Comparison of ENCODE assay signal across 22 cellular contexts in the genomic region with DNA sequence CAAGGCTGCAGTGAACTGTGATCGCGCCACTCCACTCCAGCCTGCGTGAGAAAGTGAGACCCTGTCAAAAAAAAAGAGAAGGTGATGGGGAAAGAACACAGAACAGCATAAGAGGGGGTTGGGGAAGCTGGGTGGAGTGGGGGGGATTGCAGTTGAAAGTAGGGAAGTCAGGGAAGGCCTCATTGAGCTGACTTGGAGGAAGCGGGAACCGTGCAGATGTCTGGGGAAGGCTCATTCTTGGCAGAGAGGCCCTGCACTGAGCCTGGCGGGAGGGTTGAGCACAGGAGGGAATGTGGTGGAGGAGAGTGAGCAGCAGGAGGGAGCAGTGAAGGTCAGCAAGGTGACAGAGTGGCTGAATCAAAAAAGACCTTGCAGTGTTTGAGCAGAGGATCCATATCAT. TPM values are rescaled to one million over a fixed set of nuclear protein-coding genes. Genes with fewer than 3 reads are reported as not detected.
DNase-seq lines count a peak whose midpoint lies in the region; ATAC-seq and TF ChIP-seq lines count a peak whose summit lies in the region.
"Had no signal": no experiment of that assay in that cellular context is flagged by ENCODE, and none has a peak within 500 bp of the region (broad histone marks: within the 10 kb centered on the region; RNA-seq: fewer than 3 reads in every experiment).

No MANE protein-coding gene starts in this region.

- ATAC-seq in activated T-cell treated with anti-CD3 and anti-CD28 coated beads, Interleukin-2, amount 50 U/mL, for 72 hours (replicated peaks in 1 of 2), result no peak
- ATAC-seq in activated T-cell treated with anti-CD3 and anti-CD28 coated beads, Interleukin-2, amount 50 U/mL, for 4 hours, result no peak
- no peak for ATAC-seq in central memory CD8-positive, alpha-beta T cell (replicated peaks; ENCODE audit: extremely low read depth, poor library complexity, severe bottlenecking)
- ATAC-seq in naive B cell (ENCODE audit: low read depth in 2 of 2) (no peak), HG03097 (IDR thresholded peaks at IDR 0.05; ENCODE audit: low FRiP score, unreplicated experiment) (no peak), SK-N-SH treated with all-trans-retinoic acid at 6 μM for 48 hours (no peak)
- ATAC-seq: gastrocnemius medialis; HCT116; natural killer cell treated with Interleukin-12 subunit alpha and Interleukin-12 subunit beta and Interleukin-15 and Interleukin-18, amount 100 ng/mL, for 72 hours had no signal

- H3K36me3 Mint-ChIP-seq in activated T-cell treated with anti-CD3 and anti-CD28 coated beads, Interleukin-2, amount 50 U/mL, for 72 hours (ENCODE audit: insufficient read depth in 2 of 2), result peaks cover 21 to 73% of the 10 kb centered on the region in 2 donors
- peaks cover 47% of the 10 kb centered on the region for H3K36me3 Mint-ChIP-seq in activated T-cell treated with anti-CD3 and anti-CD28 coated beads, Interleukin-2, amount 50 U/mL, for 4 hours (ENCODE audit: insufficient read depth)
- peaks cover 51% of the 10 kb centered on the region for H3K36me3 Mint-ChIP-seq in central memory CD8-positive, alpha-beta T cell (ENCODE audit: insufficient read depth)
- peaks cover 18 to 31% of the 10 kb centered on the region in 2 donors for H3K36me3 Mint-ChIP-seq in naive B cell

- no peaks in the 10 kb centered on the region for H3K9me3 Mint-ChIP-seq in activated T-cell treated with anti-CD3 and anti-CD28 coated beads, Interleukin-2, amount 50 U/mL, for 72 hours
- H3K9me3 Mint-ChIP-seq in activated T-cell treated with anti-CD3 and anti-CD28 coated beads, Interleukin-2, amount 50 U/mL, for 4 hours, result no peaks in the 10 kb centered on the region
- H3K9me3 Mint-ChIP-seq in central memory CD8-positive, alpha-beta T cell, result no peaks in the 10 kb centered on the region
- H3K9me3 Mint-ChIP-seq in naive B cell, result no peaks in the 10 kb centered on the region
- H3K9me3 Mint-ChIP-seq: memory B cell; natural killer cell treated with Interleukin-12 subunit alpha and Interleukin-12 subunit beta and Interleukin-15 and Interleukin-18, amount 100 ng/mL, for 72 hours had no signal

- no peak for DNase-seq in activated T-cell treated with anti-CD3 and anti-CD28 coated beads, Interleukin-2, amount 50 U/mL, for 72 hours
- no peak for DNase-seq in activated T-cell treated with anti-CD3 and anti-CD28 coated beads, Interleukin-2, amount 50 U/mL, for 4 hours
- DNase-seq in MV-4-11 (lab: John Stamatoyannopoulos, UW) (peak; percentile 29), naive B cell (no peak), cerebellar nuclear complex (lab: John Stamatoyannopoulos, UW) (no peak)
- no peak for DNase-seq in central memory CD8-positive, alpha-beta T cell (ENCODE audit: low spot score in 2 of 2)
- DNase-seq: ACHN; activated T-cell treated with anti-CD3 and anti-CD28 coated beads, Interleukin-2, amount 50 U/mL, for 48 hours; amygdala; DMS 273 treated with DMSO at 0.1 percent for 48 hours; erythroblast; gastrocnemius medialis; NCI-H1417 treated with DMSO at 0.1 percent for 48 hours; NCI-H510A treated with DMSO at 0.1 percent for 48 hours; stimulated activated CD4-positive, alpha-beta T cell treated with anti-CD3 and anti-CD28 coated beads, Interleukin-1b, Interleukin-23, amount 100 ng/mL, for 48 hours; stimulated activated naive CD4-positive, alpha-beta T cell treated with Interleukin-2 at 50 U/mL for 16 hours; tibial artery had no signal

- H3K27me3 Mint-ChIP-seq in activated T-cell treated with anti-CD3 and anti-CD28 coated beads, Interleukin-2, amount 50 U/mL, for 72 hours (ENCODE audit: low read depth), result no peaks in the 10 kb centered on the region
- no peaks in the 10 kb centered on the region for H3K27me3 Mint-ChIP-seq in activated T-cell treated with anti-CD3 and anti-CD28 coated beads, Interleukin-2, amount 50 U/mL, for 4 hours (ENCODE audit: low read depth)
- no peaks in the 10 kb centered on the region for H3K27me3 Mint-ChIP-seq in central memory CD8-positive, alpha-beta T cell
- no peaks in the 10 kb centered on the region for H3K27me3 Mint-ChIP-seq in naive B cell
- H3K27me3 Mint-ChIP-seq: memory B cell; natural killer cell treated with Interleukin-12 subunit alpha and Interleukin-12 subunit beta and Interleukin-15 and Interleukin-18, amount 100 ng/mL, for 72 hours had no signal

- peak overlapping the region; percentile 10 for H3K27ac Mint-ChIP-seq in activated T-cell treated with anti-CD3 and anti-CD28 coated beads, Interleukin-2, amount 50 U/mL, for 72 hours
- peak overlapping the region; percentile 68 for H3K27ac Mint-ChIP-seq in central memory CD8-positive, alpha-beta T cell (ENCODE audit: low read depth)
- peak overlapping the region in 5 of 6 donors; percentile 15 to 94 (median 82) for H3K27ac Mint-ChIP-seq in naive B cell
- H3K27ac Mint-ChIP-seq: memory B cell had no signal

- no peak overlapping the region for H3K4me3 Mint-ChIP-seq in activated T-cell treated with anti-CD3 and anti-CD28 coated beads, Interleukin-2, amount 50 U/mL, for 72 hours
- H3K4me3 Mint-ChIP-seq in activated T-cell treated with anti-CD3 and anti-CD28 coated beads, Interleukin-2, amount 50 U/mL, for 4 hours, result no peak overlapping the region
- no peak overlapping the region for H3K4me3 Mint-ChIP-seq in central memory CD8-positive, alpha-beta T cell
- peak overlapping the region in 6 of 8 donors; percentile 19 to 75 (median 60) for H3K4me3 Mint-ChIP-seq in naive B cell
- H3K4me3 Mint-ChIP-seq: memory B cell; natural killer cell treated with Interleukin-12 subunit alpha and Interleukin-12 subunit beta and Interleukin-15 and Interleukin-18, amount 100 ng/mL, for 72 hours had no signal

- H3K4me1 Mint-ChIP-seq in activated T-cell treated with anti-CD3 and anti-CD28 coated beads, Interleukin-2, amount 50 U/mL, for 72 hours (ENCODE audit: low read depth), result peaks cover 19% of the 10 kb centered on the region
- H3K4me1 Mint-ChIP-seq in activated T-cell treated with anti-CD3 and anti-CD28 coated beads, Interleukin-2, amount 50 U/mL, for 4 hours (ENCODE audit: low read depth), result peaks cover 28% of the 10 kb centered on the region
- H3K4me1 Mint-ChIP-seq in central memory CD8-positive, alpha-beta T cell, result peaks cover 29% of the 10 kb centered on the region
- peaks cover 45 to 85% (median 57%) of the 10 kb centered on the region in 3 donors for H3K4me1 Mint-ChIP-seq in naive B cell

TF ChIP-seq in SK-N-SH treated with all-trans-retinoic acid at 6 μM for 48 hours, 23 proteins besides CTCF, POLR2A, EP300 and RAD21 (continues in another document):
- no peak for TF ChIP-seq TOX (CRISPR knock-in tag; IDR thresholded peaks at IDR 0.05; ENCODE audit: borderline replicate concordance)
- TF ChIP-seq ZFP30 (CRISPR knock-in tag; IDR thresholded peaks at IDR 0.05), result no peak
- TF ChIP-seq, protein P1, sequence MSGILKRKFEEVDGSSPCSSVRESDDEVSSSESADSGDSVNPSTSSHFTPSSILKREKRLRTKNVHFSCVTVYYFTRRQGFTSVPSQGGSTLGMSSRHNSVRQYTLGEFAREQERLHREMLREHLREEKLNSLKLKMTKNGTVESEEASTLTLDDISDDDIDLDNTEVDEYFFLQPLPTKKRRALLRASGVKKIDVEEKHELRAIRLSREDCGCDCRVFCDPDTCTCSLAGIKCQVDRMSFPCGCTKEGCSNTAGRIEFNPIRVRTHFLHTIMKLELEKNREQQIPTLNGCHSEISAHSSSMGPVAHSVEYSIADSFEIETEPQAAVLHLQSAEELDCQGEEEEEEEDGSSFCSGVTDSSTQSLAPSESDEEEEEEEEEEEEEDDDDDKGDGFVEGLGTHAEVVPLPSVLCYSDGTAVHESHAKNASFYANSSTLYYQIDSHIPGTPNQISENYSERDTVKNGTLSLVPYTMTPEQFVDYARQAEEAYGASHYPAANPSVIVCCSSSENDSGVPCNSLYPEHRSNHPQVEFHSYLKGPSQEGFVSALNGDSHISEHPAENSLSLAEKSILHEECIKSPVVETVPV (CRISPR knock-in tag; IDR thresholded peaks at IDR 0.05), result no peak
- TF ChIP-seq, protein P2, sequence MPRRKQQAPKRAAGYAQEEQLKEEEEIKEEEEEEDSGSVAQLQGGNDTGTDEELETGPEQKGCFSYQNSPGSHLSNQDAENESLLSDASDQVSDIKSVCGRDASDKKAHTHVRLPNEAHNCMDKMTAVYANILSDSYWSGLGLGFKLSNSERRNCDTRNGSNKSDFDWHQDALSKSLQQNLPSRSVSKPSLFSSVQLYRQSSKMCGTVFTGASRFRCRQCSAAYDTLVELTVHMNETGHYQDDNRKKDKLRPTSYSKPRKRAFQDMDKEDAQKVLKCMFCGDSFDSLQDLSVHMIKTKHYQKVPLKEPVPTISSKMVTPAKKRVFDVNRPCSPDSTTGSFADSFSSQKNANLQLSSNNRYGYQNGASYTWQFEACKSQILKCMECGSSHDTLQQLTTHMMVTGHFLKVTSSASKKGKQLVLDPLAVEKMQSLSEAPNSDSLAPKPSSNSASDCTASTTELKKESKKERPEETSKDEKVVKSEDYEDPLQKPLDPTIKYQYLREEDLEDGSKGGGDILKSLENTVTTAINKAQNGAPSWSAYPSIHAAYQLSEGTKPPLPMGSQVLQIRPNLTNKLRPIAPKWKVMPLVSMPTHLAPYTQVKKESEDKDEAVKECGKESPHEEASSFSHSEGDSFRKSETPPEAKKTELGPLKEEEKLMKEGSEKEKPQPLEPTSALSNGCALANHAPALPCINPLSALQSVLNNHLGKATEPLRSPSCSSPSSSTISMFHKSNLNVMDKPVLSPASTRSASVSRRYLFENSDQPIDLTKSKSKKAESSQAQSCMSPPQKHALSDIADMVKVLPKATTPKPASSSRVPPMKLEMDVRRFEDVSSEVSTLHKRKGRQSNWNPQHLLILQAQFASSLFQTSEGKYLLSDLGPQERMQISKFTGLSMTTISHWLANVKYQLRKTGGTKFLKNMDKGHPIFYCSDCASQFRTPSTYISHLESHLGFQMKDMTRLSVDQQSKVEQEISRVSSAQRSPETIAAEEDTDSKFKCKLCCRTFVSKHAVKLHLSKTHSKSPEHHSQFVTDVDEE (CRISPR knock-in tag; IDR thresholded peaks at IDR 0.05), result no peak
- TF ChIP-seq, protein P3, sequence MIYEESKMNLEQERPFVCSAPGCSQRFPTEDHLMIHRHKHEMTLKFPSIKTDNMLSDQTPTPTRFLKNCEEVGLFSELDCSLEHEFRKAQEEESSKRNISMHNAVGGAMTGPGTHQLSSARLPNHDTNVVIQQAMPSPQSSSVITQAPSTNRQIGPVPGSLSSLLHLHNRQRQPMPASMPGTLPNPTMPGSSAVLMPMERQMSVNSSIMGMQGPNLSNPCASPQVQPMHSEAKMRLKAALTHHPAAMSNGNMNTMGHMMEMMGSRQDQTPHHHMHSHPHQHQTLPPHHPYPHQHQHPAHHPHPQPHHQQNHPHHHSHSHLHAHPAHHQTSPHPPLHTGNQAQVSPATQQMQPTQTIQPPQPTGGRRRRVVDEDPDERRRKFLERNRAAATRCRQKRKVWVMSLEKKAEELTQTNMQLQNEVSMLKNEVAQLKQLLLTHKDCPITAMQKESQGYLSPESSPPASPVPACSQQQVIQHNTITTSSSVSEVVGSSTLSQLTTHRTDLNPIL (CRISPR knock-in tag; IDR thresholded peaks at IDR 0.05; ENCODE audit: low read depth), result no peak
- TF ChIP-seq GLIS3 (CRISPR knock-in tag; IDR thresholded peaks at IDR 0.05), result no peak
- TF ChIP-seq ZNF70 (CRISPR knock-in tag; IDR thresholded peaks at IDR 0.05), result no peak

RNA-seq across cellular contexts. Expression of a gene that starts 26.9 kb away (rescaled TPM):
- total RNA-seq in activated T-cell treated with anti-CD3 and anti-CD28 coated beads, Interleukin-2, amount 50 U/mL, for 72 hours, result 100 to 1,000 TPM; 313 to 348 TPM
- total RNA-seq in activated T-cell treated with anti-CD3 and anti-CD28 coated beads, Interleukin-2, amount 50 U/mL, for 4 hours, result 100 to 1,000 TPM; 110 to 143 (median 140) TPM
- polyA plus RNA-seq in naive B cell (ENCODE audit: low read depth in 6 of 6), result 1,000 to 10,000 TPM in 1 of 6 donors, 100 to 1,000 TPM in 5; 355 to 1,202 (median 525) TPM

Comparison
In these comparisons a context has a peak if more than half of its experiments do, and no peak if none do; other contexts are left out.
1. H3K27ac Mint-ChIP-seq: peak in every context shown above with its lines; median percentile 82 in naive B cell; 68 in central memory CD8-positive, alpha-beta T cell; 10 in activated T-cell treated with anti-CD3 and anti-CD28 coated beads, Interleukin-2, amount 50 U/mL, for 72 hours.
2. H3K4me3 Mint-ChIP-seq: peak in naive B cell (6 of 8); none in activated T-cell treated with anti-CD3 and anti-CD28 coated beads, Interleukin-2, amount 50 U/mL, for 72 hours (0 of 2), activated T-cell treated with anti-CD3 and anti-CD28 coated beads, Interleukin-2, amount 50 U/mL, for 4 hours (single experiment) and central memory CD8-positive, alpha-beta T cell (single experiment).